ENCODE assay signal across 8 cellular contexts in the genomic region with DNA sequence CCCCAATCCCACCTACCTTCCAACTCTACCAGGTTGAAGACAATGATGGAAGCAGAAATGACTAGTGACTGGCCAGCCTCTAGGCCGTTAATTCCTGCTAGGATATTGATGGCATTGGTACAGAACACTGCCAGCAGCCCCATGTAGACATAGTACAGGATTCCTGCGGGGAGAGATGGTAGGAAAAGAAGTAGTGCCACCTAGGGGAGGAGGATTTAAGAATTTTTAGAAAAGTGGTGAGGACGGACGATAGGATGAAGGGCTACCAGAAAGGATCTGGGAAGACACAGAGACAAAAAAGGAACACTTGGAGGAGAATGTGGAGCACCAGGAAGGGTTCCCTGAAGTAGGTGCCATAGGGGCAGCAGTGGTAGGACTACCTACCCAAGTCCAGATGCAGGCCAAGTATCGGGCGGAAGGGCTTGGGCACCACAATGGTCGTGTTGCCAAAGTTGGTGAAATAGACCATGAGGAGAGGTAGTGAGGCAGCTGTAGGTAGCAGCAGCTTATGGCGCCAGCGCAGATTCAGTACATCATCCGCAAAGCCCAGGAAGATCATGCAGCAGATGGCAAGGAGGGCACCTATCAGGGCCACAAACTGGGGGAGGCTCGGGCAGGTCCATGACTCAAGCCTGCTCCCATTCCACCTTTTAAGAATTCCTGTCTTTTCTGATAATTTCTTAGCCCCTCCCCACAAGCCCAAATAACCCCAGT. TPM values are rescaled to one million over a fixed set of nuclear protein-coding genes. Genes with fewer than 3 reads are reported as not detected.
A peak's percentile ranks its signal among the peaks of the same experiment; 100 is the strongest.
DNase-seq lines count a peak whose midpoint lies in the region; ATAC-seq, FAIRE-seq and TF ChIP-seq lines count a peak whose summit lies in the region.

No MANE protein-coding gene starts in this region.

- peak; percentile 55 for TF ChIP-seq CTCF in fibroblast of pulmonary artery (IDR thresholded peaks at IDR 0.05; ENCODE audit: low read length, missing control alignments)
- no peak for TF ChIP-seq CTCF in gastrocnemius medialis (IDR thresholded peaks at IDR 0.05 in 4 of 5, conservative IDR thresholded peaks at IDR 0.05 in 1 of 5)

- no peak overlapping the region for H3K27ac ChIP-seq in gastrocnemius medialis

- ATAC-seq in gastrocnemius medialis (no peak), HG02981 (IDR thresholded peaks at IDR 0.05; ENCODE audit: unreplicated experiment) (no peak), HG03457 (IDR thresholded peaks at IDR 0.05; ENCODE audit: unreplicated experiment) (no peak)

- no peak for TF ChIP-seq POLR2A in gastrocnemius medialis (IDR thresholded peaks at IDR 0.05)

- peak; percentile 67 for DNase-seq in DMS53 (lab: John Stamatoyannopoulos, UW)
- DNase-seq in HTR-8/SVneo (ENCODE audit: insufficient read length, low spot score), result peak; percentile 35
- peak; percentile 80 for DNase-seq in SW480 (ENCODE audit: low spot score)
- peak; percentile 66 for DNase-seq in fibroblast of pulmonary artery (ENCODE audit: low read depth)
- no peak for DNase-seq in gastrocnemius medialis
- no peak for DNase-seq in stimulated activated naive CD4-positive, alpha-beta T cell (lab: John Stamatoyannopoulos, UW)

- in situ Hi-C loops in gastrocnemius medialis (cut with MboI; ENCODE audit: low sequenced_read_pairs in 4 of 4), result no loop called here

- peaks cover 0 to 28% of the 10 kb centered on the region in 2 donors for H3K36me3 ChIP-seq in gastrocnemius medialis

- peaks cover 21 to 31% of the 10 kb centered on the region in 2 donors for H3K4me1 ChIP-seq in gastrocnemius medialis

- peak; percentile 20 for FAIRE-seq in HTR-8/SVneo (lab: Jason Lieb, UNC)

- intact Hi-C loops in gastrocnemius medialis (cut with DNase I; ENCODE audit: low total_unique reads), result loop anchor here (5.0 kb wide), 1 partner anchor 237 kb away; no protein-coding TSS in a partner anchor

- H3K4me3 ChIP-seq in fibroblast of pulmonary artery (replicated peaks; ENCODE audit: low read depth, low read length) (peak overlapping the region; percentile 88), gastrocnemius medialis (peak overlapping the region; percentile 74 to 90 (median 79))

- H3K9me3 ChIP-seq in gastrocnemius medialis, result no peaks in the 10 kb centered on the region

- no peaks in the 10 kb centered on the region for H3K27me3 ChIP-seq in gastrocnemius medialis

RNA-seq across cellular contexts. Expression of a gene that starts 1.2 kb away (rescaled TPM):
- 10 to 100 TPM in 3 of 4 donors, 1 to 10 TPM in 1; 8.9 to 34.0 (median 15.1) TPM for total RNA-seq in gastrocnemius medialis

RNA-seq across cellular contexts. Expression of a gene that starts 6.7 kb away (rescaled TPM):
- total RNA-seq in gastrocnemius medialis, result 10 to 100 TPM; 10.0 to 30.7 (median 18.7) TPM

RNA-seq across cellular contexts. Expression of a gene that starts 15.7 kb away (rescaled TPM):
- 10 to 100 TPM in 3 of 4 donors, 1 to 10 TPM in 1; 8.7 to 31.1 (median 14.5) TPM for total RNA-seq in gastrocnemius medialis

RNA-seq across cellular contexts. Expression of a gene that starts 21.0 kb away (rescaled TPM):
- 10 to 100 TPM in 3 of 4 donors, 1 to 10 TPM in 1; 8.1 to 17.8 (median 15.3) TPM for total RNA-seq in gastrocnemius medialis

RNA-seq across cellular contexts. Expression of a gene that starts 32.8 kb away (rescaled TPM):
- 10 to 100 TPM; 16.5 to 25.9 (median 20.3) TPM for total RNA-seq in gastrocnemius medialis

Comparison
In these comparisons a context has a peak if more than half of its experiments do, and no peak if none do; other contexts are left out.
1. DNase-seq: peak in DMS53 (single experiment), HTR-8/SVneo (single experiment), SW480 (single experiment) and fibroblast of pulmonary artery (single experiment); none in gastrocnemius medialis (0 of 2) and stimulated activated naive CD4-positive, alpha-beta T cell (0 of 6).